2 cellular contexts compared by ENCODE assay signal in genomic region chr7:77450613-77451012, GRCh38.
TF ChIP-seq lines count a peak whose summit lies in the region.

No MANE protein-coding gene starts in this region.

TF ChIP-seq in GM23338, 12 proteins besides CTCF, POLR2A, EP300 and RAD21:
- TF ChIP-seq ZNF331 (CRISPR knock-in tag; IDR thresholded peaks at IDR 0.05; ENCODE audit: low read depth) (no peak), EZH2 (IDR thresholded peaks at IDR 0.05; ENCODE audit: low read depth, unreplicated experiment) (no peak), ZNF462 (CRISPR knock-in tag; IDR thresholded peaks at IDR 0.05) (no peak), JUNB (IDR thresholded peaks at IDR 0.05; ENCODE audit: unreplicated experiment) (no peak), ZNF114 (CRISPR knock-in tag; IDR thresholded peaks at IDR 0.05) (no peak), NANOG (IDR thresholded peaks at IDR 0.05; ENCODE audit: borderline replicate concordance) (no peak), POLR2AphosphoS5 (IDR thresholded peaks at IDR 0.05; ENCODE audit: low read depth) (no peak), REST (IDR thresholded peaks at IDR 0.05; ENCODE audit: unreplicated experiment) (no peak), EZH2phosphoT487 (IDR thresholded peaks at IDR 0.05; ENCODE audit: unreplicated experiment) (no peak), ETS1 (IDR thresholded peaks at IDR 0.05) (no peak), STAT1 (IDR thresholded peaks at IDR 0.05; ENCODE audit: unreplicated experiment) (no peak), CREB1 (CRISPR knock-in tag; IDR thresholded peaks at IDR 0.05; ENCODE audit: low read depth) (no peak)
TF ChIP-seq in GM23338: peak in this region for 0.

TF ChIP-seq in GM12878, 131 proteins besides CTCF, POLR2A, EP300 and RAD21:
- TF ChIP-seq MAX (IDR thresholded peaks at IDR 0.05; ENCODE audit: low read depth, low read length) = no peak
- TF ChIP-seq CHD4 (IDR thresholded peaks at IDR 0.05) = no peak
TF ChIP-seq in GM12878: peak in this region for 0.
